In the genomic region with DNA sequence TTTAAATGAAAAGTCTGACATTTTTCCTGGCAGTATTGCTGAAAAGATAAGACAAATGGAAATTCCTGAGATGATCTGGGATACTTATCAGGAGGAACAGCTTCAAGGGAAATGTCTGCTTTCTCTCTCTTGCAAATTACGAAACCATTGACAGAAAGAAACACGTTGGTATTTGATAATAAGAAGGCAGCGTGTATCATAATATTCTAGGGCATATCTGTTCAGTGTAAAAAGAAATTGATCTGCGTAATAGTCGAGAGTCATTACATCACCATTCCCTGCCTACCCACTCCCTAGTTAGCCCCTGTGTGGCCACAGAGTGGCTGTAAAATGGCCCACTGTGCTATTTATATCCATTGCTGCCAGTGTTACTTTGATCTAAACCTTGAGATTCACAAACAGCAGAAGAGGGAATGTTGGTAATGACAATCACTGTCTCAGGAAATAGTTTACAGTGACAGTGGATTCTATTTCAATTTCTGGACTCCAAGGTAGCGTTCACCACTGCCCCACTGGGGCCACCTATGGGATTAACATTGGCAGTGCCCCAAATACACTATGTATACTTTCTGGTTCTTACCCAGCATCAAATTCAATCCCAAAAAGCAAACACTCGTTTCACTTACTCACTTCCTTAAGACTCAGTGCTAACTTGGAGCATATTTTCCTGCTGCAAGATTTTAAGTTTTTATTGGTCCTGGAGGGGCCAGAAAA, we compare ENCODE assay signal across 13 cellular contexts.
DNase-seq lines count a peak whose midpoint lies in the region; ATAC-seq and TF ChIP-seq lines count a peak whose summit lies in the region.
"Had no signal": no experiment of that assay in that cellular context is flagged by ENCODE, and none has a peak within 500 bp of the region (broad histone marks: within the 10 kb centered on the region; RNA-seq: fewer than 3 reads in every experiment).

No MANE protein-coding gene starts in this region.

- no peak overlapping the region for H3K4me3 ChIP-seq in mesodermal cell (ENCODE audit: extremely low read depth, insufficient read depth, low read length, poor library complexity, severe bottlenecking)

- CTCF ChIA-PET in Calu3 (lab: Charles Lee): no interaction called here
- CTCF ChIA-PET in activated naive CD4-positive, alpha-beta T cell treated with anti-CD3 and anti-CD28 coated beads, Interleukin-2, amount 10 ng/mL, durations not matched to agents 7 days and 5 days (lab: Charles Lee): no interaction called here

- peak overlapping the region; percentile 62 for H3K27ac ChIP-seq in mesodermal cell (ENCODE audit: low read depth, low read length, severe bottlenecking)

- H3K4me3 Mint-ChIP-seq in Calu3 (ENCODE audit: low read depth, unreplicated experiment) (no peak overlapping the region), chondrocyte (ENCODE audit: unreplicated experiment) (no peak overlapping the region)
- no peak overlapping the region for H3K4me3 Mint-ChIP-seq in activated naive CD4-positive, alpha-beta T cell treated with anti-CD3 and anti-CD28 coated beads, Interleukin-2, amount 10 ng/mL, durations not matched to agents 7 days and 5 days
- H3K4me3 Mint-ChIP-seq in effector memory CD8-positive, alpha-beta T cell: no peak overlapping the region
- H3K4me3 Mint-ChIP-seq: CD4-positive, CD25-positive, alpha-beta regulatory T cell had no signal

- intact Hi-C loops in Calu3 (cut with micrococcal nuclease; ENCODE audit: unreplicated experiment): no loop called here

- no peaks in the 10 kb centered on the region for H3K36me3 ChIP-seq in mesodermal cell (ENCODE audit: control insufficient read depth, insufficient read depth, low read length)

- BruUV-seq in Calu3 (replicated peaks; lab: Mats Ljungman, UMichigan): no TSS peak

- DNase-seq in Calu3 (peak; percentile 3), NAMALWA (ENCODE audit: low spot score) (peak; percentile 7), chondrocyte (ENCODE audit: low spot score) (no peak), NCI-H1436 (lab: John Stamatoyannopoulos, UW) (no peak), MV-4-11 (lab: John Stamatoyannopoulos, UW) (no peak)
- no peak for DNase-seq in activated naive CD4-positive, alpha-beta T cell treated with anti-CD3 and anti-CD28 coated beads, Interleukin-2, amount 10 ng/mL, durations not matched to agents 7 days and 5 days
- no peak for DNase-seq in effector memory CD8-positive, alpha-beta T cell
- DNase-seq: CD4-positive, CD25-positive, alpha-beta regulatory T cell; foreskin melanocyte; KG1; NCI-H526 treated with DMSO at 0.1 percent for 48 hours; T-helper 9 cell had no signal

- H3K27me3 Mint-ChIP-seq in Calu3 (ENCODE audit: unreplicated experiment) (peaks cover 25% of the 10 kb centered on the region), chondrocyte (ENCODE audit: low read depth) (no peaks in the 10 kb centered on the region)
- H3K27me3 Mint-ChIP-seq in activated naive CD4-positive, alpha-beta T cell treated with anti-CD3 and anti-CD28 coated beads, Interleukin-2, amount 10 ng/mL, durations not matched to agents 7 days and 5 days: no peaks in the 10 kb centered on the region
- H3K27me3 Mint-ChIP-seq in effector memory CD8-positive, alpha-beta T cell: peaks cover 0 to 12% of the 10 kb centered on the region in 2 donors
- H3K27me3 Mint-ChIP-seq: CD4-positive, CD25-positive, alpha-beta regulatory T cell had no signal

- peaks cover 2% of the 10 kb centered on the region for H3K4me1 ChIP-seq in mesodermal cell (ENCODE audit: control insufficient read depth, insufficient read depth, low read length, poor library complexity, severe bottlenecking)

- peaks cover 2% of the 10 kb centered on the region for H3K9me3 Mint-ChIP-seq in Calu3 (ENCODE audit: low read depth, unreplicated experiment)
- H3K9me3 Mint-ChIP-seq in chondrocyte (ENCODE audit: low read depth): peaks cover 2% of the 10 kb centered on the region
- peaks cover 3% of the 10 kb centered on the region for H3K9me3 Mint-ChIP-seq in activated naive CD4-positive, alpha-beta T cell treated with anti-CD3 and anti-CD28 coated beads, Interleukin-2, amount 10 ng/mL, durations not matched to agents 7 days and 5 days
- peaks cover 0 to 3% of the 10 kb centered on the region in 2 donors for H3K9me3 Mint-ChIP-seq in effector memory CD8-positive, alpha-beta T cell

- ATAC-seq in effector memory CD8-positive, alpha-beta T cell (replicated peaks): no peak

- H3K27ac Mint-ChIP-seq in Calu3 (ENCODE audit: unreplicated experiment) (no peak overlapping the region), chondrocyte (ENCODE audit: unreplicated experiment) (peak overlapping the region; percentile 36)
- H3K27ac Mint-ChIP-seq in activated naive CD4-positive, alpha-beta T cell treated with anti-CD3 and anti-CD28 coated beads, Interleukin-2, amount 10 ng/mL, durations not matched to agents 7 days and 5 days: no peak overlapping the region
- H3K27ac Mint-ChIP-seq in effector memory CD8-positive, alpha-beta T cell: no peak overlapping the region
- H3K27ac Mint-ChIP-seq: CD4-positive, CD25-positive, alpha-beta regulatory T cell had no signal

- peaks cover 10% of the 10 kb centered on the region for H3K9me3 ChIP-seq in mesodermal cell (ENCODE audit: control insufficient read depth, low read length)

- no peaks in the 10 kb centered on the region for H3K4me1 Mint-ChIP-seq in Calu3 (ENCODE audit: low read depth, unreplicated experiment)
- H3K4me1 Mint-ChIP-seq in chondrocyte (ENCODE audit: low read depth): peaks cover 33% of the 10 kb centered on the region
- no peaks in the 10 kb centered on the region for H3K4me1 Mint-ChIP-seq in activated naive CD4-positive, alpha-beta T cell treated with anti-CD3 and anti-CD28 coated beads, Interleukin-2, amount 10 ng/mL, durations not matched to agents 7 days and 5 days
- H3K4me1 Mint-ChIP-seq in effector memory CD8-positive, alpha-beta T cell (ENCODE audit: low read depth in 2 of 2): peaks cover 0 to 2% of the 10 kb centered on the region in 2 donors
- H3K4me1 Mint-ChIP-seq: CD4-positive, CD25-positive, alpha-beta regulatory T cell had no signal

- peak; percentile 18 for TF ChIP-seq CTCF in Calu3 (IDR thresholded peaks at IDR 0.05; ENCODE audit: unreplicated experiment)
- peak; percentile 72 for TF ChIP-seq CTCF in chondrocyte (IDR thresholded peaks at IDR 0.05)

- no peaks in the 10 kb centered on the region for H3K36me3 Mint-ChIP-seq in Calu3 (ENCODE audit: insufficient read depth, unreplicated experiment)
- H3K36me3 Mint-ChIP-seq in chondrocyte (ENCODE audit: low read depth): no peaks in the 10 kb centered on the region
- no peaks in the 10 kb centered on the region for H3K36me3 Mint-ChIP-seq in activated naive CD4-positive, alpha-beta T cell treated with anti-CD3 and anti-CD28 coated beads, Interleukin-2, amount 10 ng/mL, durations not matched to agents 7 days and 5 days
- no peaks in the 10 kb centered on the region for H3K36me3 Mint-ChIP-seq in effector memory CD8-positive, alpha-beta T cell (ENCODE audit: insufficient read depth)
- H3K36me3 Mint-ChIP-seq: CD4-positive, CD25-positive, alpha-beta regulatory T cell had no signal

- 79 to 88% methylated on average over 2 to 4 of the region's 7 CpGs for WGBS in mesodermal cell (ENCODE audit: insufficient coverage in 2 of 2), 2 experiments

Comparison
In these comparisons a context has a peak if more than half of its experiments do, and no peak if none do; other contexts are left out.
1. DNase-seq: peak in Calu3 (single experiment) and NAMALWA (single experiment); none in chondrocyte (single experiment), activated naive CD4-positive, alpha-beta T cell treated with anti-CD3 and anti-CD28 coated beads, Interleukin-2, amount 10 ng/mL, durations not matched to agents 7 days and 5 days (single experiment), effector memory CD8-positive, alpha-beta T cell (0 of 3), NCI-H1436 (single experiment) and MV-4-11 (single experiment).